Comparison of ENCODE assay signal across 1 cellular context in genomic region chr4:173167793-173168395, GRCh38.
TF ChIP-seq lines count a peak whose summit lies in the region.

No MANE protein-coding gene starts in this region.

TF ChIP-seq in SK-N-SH, 30 proteins besides CTCF, POLR2A, EP300 and RAD21 (continued from another document):
- no peak for TF ChIP-seq PBX3 (IDR thresholded peaks at IDR 0.05)
- TF ChIP-seq GABPA (IDR thresholded peaks at IDR 0.05; ENCODE audit: low read depth): 0 out of 2 replicates have a peak, but pooled peaks have one; percentile 6
- peak; percentile 83 for TF ChIP-seq ELF1 (IDR thresholded peaks at IDR 0.05)
- no peak; the same call in 1 of the 2 replicates for TF ChIP-seq SIN3A (IDR thresholded peaks at IDR 0.05; ENCODE audit: borderline replicate concordance, low read depth, low read length)
- TF ChIP-seq FOXJ3 (CRISPR knock-in tag; IDR thresholded peaks at IDR 0.05): no peak
- TF ChIP-seq MEF2A (IDR thresholded peaks at IDR 0.05; ENCODE audit: borderline replicate concordance, low read depth): no peak
- no peak for TF ChIP-seq NRF1 (IDR thresholded peaks at IDR 0.05; ENCODE audit: low read depth, low read length)
- TF ChIP-seq, protein P1, sequence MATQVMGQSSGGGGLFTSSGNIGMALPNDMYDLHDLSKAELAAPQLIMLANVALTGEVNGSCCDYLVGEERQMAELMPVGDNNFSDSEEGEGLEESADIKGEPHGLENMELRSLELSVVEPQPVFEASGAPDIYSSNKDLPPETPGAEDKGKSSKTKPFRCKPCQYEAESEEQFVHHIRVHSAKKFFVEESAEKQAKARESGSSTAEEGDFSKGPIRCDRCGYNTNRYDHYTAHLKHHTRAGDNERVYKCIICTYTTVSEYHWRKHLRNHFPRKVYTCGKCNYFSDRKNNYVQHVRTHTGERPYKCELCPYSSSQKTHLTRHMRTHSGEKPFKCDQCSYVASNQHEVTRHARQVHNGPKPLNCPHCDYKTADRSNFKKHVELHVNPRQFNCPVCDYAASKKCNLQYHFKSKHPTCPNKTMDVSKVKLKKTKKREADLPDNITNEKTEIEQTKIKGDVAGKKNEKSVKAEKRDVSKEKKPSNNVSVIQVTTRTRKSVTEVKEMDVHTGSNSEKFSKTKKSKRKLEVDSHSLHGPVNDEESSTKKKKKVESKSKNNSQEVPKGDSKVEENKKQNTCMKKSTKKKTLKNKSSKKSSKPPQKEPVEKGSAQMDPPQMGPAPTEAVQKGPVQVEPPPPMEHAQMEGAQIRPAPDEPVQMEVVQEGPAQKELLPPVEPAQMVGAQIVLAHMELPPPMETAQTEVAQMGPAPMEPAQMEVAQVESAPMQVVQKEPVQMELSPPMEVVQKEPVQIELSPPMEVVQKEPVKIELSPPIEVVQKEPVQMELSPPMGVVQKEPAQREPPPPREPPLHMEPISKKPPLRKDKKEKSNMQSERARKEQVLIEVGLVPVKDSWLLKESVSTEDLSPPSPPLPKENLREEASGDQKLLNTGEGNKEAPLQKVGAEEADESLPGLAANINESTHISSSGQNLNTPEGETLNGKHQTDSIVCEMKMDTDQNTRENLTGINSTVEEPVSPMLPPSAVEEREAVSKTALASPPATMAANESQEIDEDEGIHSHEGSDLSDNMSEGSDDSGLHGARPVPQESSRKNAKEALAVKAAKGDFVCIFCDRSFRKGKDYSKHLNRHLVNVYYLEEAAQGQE (IDR thresholded peaks at IDR 0.05; ENCODE audit: low read depth, low read length): no peak
- TF ChIP-seq RCOR1 (IDR thresholded peaks at IDR 0.05; ENCODE audit: low read length): no peak
- TF ChIP-seq, protein P2, sequence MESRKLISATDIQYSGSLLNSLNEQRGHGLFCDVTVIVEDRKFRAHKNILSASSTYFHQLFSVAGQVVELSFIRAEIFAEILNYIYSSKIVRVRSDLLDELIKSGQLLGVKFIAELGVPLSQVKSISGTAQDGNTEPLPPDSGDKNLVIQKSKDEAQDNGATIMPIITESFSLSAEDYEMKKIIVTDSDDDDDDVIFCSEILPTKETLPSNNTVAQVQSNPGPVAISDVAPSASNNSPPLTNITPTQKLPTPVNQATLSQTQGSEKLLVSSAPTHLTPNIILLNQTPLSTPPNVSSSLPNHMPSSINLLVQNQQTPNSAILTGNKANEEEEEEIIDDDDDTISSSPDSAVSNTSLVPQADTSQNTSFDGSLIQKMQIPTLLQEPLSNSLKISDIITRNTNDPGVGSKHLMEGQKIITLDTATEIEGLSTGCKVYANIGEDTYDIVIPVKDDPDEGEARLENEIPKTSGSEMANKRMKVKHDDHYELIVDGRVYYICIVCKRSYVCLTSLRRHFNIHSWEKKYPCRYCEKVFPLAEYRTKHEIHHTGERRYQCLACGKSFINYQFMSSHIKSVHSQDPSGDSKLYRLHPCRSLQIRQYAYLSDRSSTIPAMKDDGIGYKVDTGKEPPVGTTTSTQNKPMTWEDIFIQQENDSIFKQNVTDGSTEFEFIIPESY (IDR thresholded peaks at IDR 0.05; ENCODE audit: borderline replicate concordance, low read depth): no peak
- TF ChIP-seq JUND (IDR thresholded peaks at IDR 0.05): no peak
- no peak for TF ChIP-seq NFIC (IDR thresholded peaks at IDR 0.05; ENCODE audit: borderline replicate concordance)
- no peak for TF ChIP-seq IRF3 (IDR thresholded peaks at IDR 0.05; ENCODE audit: low read depth, low read length)
- TF ChIP-seq FOSL2 (IDR thresholded peaks at IDR 0.05; ENCODE audit: borderline replicate concordance, low read depth): no peak
- no peak for TF ChIP-seq RFX5 (IDR thresholded peaks at IDR 0.05; ENCODE audit: low read length)
- TF ChIP-seq GATA2 (CRISPR knock-in tag; IDR thresholded peaks at IDR 0.05): no peak
- TF ChIP-seq, protein P3, sequence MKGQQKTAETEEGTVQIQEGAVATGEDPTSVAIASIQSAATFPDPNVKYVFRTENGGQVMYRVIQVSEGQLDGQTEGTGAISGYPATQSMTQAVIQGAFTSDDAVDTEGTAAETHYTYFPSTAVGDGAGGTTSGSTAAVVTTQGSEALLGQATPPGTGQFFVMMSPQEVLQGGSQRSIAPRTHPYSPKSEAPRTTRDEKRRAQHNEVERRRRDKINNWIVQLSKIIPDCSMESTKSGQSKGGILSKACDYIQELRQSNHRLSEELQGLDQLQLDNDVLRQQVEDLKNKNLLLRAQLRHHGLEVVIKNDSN (IDR thresholded peaks at IDR 0.05; ENCODE audit: borderline replicate concordance, low read depth): no peak
- TF ChIP-seq SMC3 (IDR thresholded peaks at IDR 0.05; ENCODE audit: low read depth, low read length): no peak
- no peak for TF ChIP-seq YY1 (IDR thresholded peaks at IDR 0.05; ENCODE audit: low read depth)
- TF ChIP-seq TCF12 (IDR thresholded peaks at IDR 0.05): no peak
- no peak for TF ChIP-seq POLR2AphosphoS5 (IDR thresholded peaks at IDR 0.05; ENCODE audit: low read depth, low read length)
